Comparison of ENCODE assay signal across 1 cellular context in the genomic region with DNA sequence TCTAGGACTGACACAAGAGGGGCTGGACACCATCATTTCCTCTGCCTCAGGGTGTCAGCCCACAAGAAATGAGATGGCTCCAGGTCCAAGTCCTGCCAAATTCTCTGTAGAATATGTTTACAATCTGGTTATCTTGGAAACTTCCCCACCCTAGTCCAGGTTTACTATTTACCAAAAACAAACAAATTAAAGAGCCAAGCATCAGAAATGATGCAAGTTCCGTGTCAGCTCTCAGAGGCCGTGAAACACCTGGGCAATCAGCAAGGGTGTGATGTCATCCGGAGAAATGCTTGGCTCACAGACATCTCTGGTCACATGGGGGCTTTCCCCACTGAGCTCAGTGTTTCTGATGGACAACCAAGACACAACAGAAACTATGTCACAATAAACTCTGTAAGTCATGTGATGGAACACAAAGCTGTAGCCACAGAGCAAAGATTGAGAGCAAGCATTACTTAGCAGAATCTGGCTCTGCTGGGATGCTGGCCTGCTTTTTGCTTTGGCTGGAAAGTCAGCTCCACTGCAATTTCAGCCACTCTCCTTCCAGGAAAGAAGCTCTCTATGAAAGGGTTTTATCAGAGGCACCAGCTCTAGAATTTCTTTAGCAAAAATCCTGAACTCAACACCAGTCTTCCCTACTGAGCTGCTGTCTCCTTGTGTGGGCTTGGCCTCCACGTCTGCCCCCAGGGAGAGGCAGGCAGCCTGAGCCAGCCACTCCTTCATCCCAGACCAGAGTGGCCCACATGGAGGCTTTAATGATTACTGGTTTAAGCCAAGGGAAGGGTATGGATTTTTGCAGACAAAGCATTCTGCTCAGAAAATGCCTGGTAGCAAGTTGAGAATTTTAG.
TF ChIP-seq lines count a peak whose summit lies in the region.

No MANE protein-coding gene starts in this region.

TF ChIP-seq in HEK293, 187 proteins besides CTCF, POLR2A, EP300 and RAD21 (continued from another document and continues in another):
- TF ChIP-seq, protein P1, sequence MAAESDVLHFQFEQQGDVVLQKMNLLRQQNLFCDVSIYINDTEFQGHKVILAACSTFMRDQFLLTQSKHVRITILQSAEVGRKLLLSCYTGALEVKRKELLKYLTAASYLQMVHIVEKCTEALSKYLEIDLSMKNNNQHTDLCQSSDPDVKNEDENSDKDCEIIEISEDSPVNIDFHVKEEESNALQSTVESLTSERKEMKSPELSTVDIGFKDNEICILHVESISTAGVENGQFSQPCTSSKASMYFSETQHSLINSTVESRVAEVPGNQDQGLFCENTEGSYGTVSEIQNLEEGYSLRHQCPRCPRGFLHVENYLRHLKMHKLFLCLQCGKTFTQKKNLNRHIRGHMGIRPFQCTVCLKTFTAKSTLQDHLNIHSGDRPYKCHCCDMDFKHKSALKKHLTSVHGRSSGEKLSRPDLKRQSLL (tag by site-specific recombination; IDR thresholded peaks at IDR 0.05): 0 out of 2 replicates have a peak, but pooled peaks have one; percentile 3
- TF ChIP-seq ZNF548 (tag by site-specific recombination; IDR thresholded peaks at IDR 0.05) (no peak), ZNF311 (tag by site-specific recombination; IDR thresholded peaks at IDR 0.05; ENCODE audit: borderline replicate concordance) (no peak), ZNF701 (tag by site-specific recombination; IDR thresholded peaks at IDR 0.05) (no peak), KLF7 (tag by site-specific recombination; IDR thresholded peaks at IDR 0.05; ENCODE audit: borderline replicate concordance) (no peak), ZSCAN5A (tag by site-specific recombination; IDR thresholded peaks at IDR 0.05) (no peak), ZNF140 (tag by site-specific recombination; IDR thresholded peaks at IDR 0.05) (no peak), GLIS2 (tag by site-specific recombination; IDR thresholded peaks at IDR 0.05) (peak; percentile 31), ZNF184 (tag by site-specific recombination; IDR thresholded peaks at IDR 0.05) (peak; percentile 81), TRIM28 (IDR thresholded peaks at IDR 0.05; ENCODE audit: borderline replicate concordance, low read length) (no peak; the same call in 1 of the 2 replicates), GLIS1 (tag by site-specific recombination; IDR thresholded peaks at IDR 0.05) (peak; percentile 77), RBAK (tag by site-specific recombination; IDR thresholded peaks at IDR 0.05) (no peak), GFI1B (tag by site-specific recombination; IDR thresholded peaks at IDR 0.05) (no peak), ZNF112 (tag by site-specific recombination; IDR thresholded peaks at IDR 0.05) (no peak), EGR2 (tag by site-specific recombination; IDR thresholded peaks at IDR 0.05; ENCODE audit: low read depth) (no peak), ZNF24 (tag by site-specific recombination; IDR thresholded peaks at IDR 0.05) (peak; percentile 94), ZNF660 (tag by site-specific recombination; IDR thresholded peaks at IDR 0.05) (peak; percentile 100), ZEB2 (tag by site-specific recombination; IDR thresholded peaks at IDR 0.05) (peak; percentile 94), ZNF544 (tag by site-specific recombination; IDR thresholded peaks at IDR 0.05) (no peak), ZNF518A (tag by site-specific recombination; conservative IDR thresholded peaks at IDR 0.05; ENCODE audit: low read depth) (peak; percentile 68), ZBTB17 (tag by site-specific recombination; IDR thresholded peaks at IDR 0.05) (peak; percentile 87), HOXC10 (CRISPR knock-in tag; IDR thresholded peaks at IDR 0.05) (no peak), IKZF3 (tag by site-specific recombination; IDR thresholded peaks at IDR 0.05) (peak; percentile 29; the same call in 1 of the 2 replicates), ZNF114 (tag by site-specific recombination; IDR thresholded peaks at IDR 0.05) (no peak), ZXDB (tag by site-specific recombination; IDR thresholded peaks at IDR 0.05) (peak; percentile 37; the same call in 1 of the 2 replicates), BCL11B (tag by site-specific recombination; IDR thresholded peaks at IDR 0.05; ENCODE audit: low read depth) (no peak), FEZF1 (tag by site-specific recombination; IDR thresholded peaks at IDR 0.05) (peak; percentile 31; the same call in 1 of the 2 replicates), ZNF2 (tag by site-specific recombination; IDR thresholded peaks at IDR 0.05) (peak; percentile 73; the same call in 1 of the 2 replicates), ZNF776 (tag by site-specific recombination; IDR thresholded peaks at IDR 0.05; ENCODE audit: borderline replicate concordance) (no peak), OVOL3 (tag by site-specific recombination; IDR thresholded peaks at IDR 0.05) (no peak), ZNF791 (tag by site-specific recombination; IDR thresholded peaks at IDR 0.05) (no peak), KLF16 (tag by site-specific recombination; IDR thresholded peaks at IDR 0.05) (no peak), ZNF391 (tag by site-specific recombination; IDR thresholded peaks at IDR 0.05; ENCODE audit: borderline replicate concordance, low read depth) (peak; percentile 69; the same call in 1 of the 2 replicates), ZNF157 (tag by site-specific recombination; IDR thresholded peaks at IDR 0.05) (no peak)
- TF ChIP-seq, protein P2, sequence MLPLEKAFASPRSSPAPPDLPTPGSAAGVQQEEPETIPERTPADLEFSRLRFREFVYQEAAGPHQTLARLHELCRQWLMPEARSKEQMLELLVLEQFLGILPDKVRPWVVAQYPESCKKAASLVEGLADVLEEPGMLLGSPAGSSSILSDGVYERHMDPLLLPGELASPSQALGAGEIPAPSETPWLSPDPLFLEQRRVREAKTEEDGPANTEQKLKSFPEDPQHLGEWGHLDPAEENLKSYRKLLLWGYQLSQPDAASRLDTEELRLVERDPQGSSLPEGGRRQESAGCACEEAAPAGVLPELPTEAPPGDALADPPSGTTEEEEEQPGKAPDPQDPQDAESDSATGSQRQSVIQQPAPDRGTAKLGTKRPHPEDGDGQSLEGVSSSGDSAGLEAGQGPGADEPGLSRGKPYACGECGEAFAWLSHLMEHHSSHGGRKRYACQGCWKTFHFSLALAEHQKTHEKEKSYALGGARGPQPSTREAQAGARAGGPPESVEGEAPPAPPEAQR (tag by site-specific recombination; IDR thresholded peaks at IDR 0.05): peak; percentile 87; the same call in 1 of the 2 replicates
- TF ChIP-seq, protein P3, sequence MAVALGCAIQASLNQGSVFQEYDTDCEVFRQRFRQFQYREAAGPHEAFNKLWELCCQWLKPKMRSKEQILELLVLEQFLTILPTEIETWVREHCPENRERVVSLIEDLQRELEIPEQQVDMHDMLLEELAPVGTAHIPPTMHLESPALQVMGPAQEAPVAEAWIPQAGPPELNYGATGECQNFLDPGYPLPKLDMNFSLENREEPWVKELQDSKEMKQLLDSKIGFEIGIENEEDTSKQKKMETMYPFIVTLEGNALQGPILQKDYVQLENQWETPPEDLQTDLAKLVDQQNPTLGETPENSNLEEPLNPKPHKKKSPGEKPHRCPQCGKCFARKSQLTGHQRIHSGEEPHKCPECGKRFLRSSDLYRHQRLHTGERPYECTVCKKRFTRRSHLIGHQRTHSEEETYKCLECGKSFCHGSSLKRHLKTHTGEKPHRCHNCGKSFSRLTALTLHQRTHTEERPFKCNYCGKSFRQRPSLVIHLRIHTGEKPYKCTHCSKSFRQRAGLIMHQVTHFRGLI (tag by site-specific recombination; IDR thresholded peaks at IDR 0.05): peak; percentile 65; the same call in 1 of the 2 replicates
- TF ChIP-seq, protein P4, sequence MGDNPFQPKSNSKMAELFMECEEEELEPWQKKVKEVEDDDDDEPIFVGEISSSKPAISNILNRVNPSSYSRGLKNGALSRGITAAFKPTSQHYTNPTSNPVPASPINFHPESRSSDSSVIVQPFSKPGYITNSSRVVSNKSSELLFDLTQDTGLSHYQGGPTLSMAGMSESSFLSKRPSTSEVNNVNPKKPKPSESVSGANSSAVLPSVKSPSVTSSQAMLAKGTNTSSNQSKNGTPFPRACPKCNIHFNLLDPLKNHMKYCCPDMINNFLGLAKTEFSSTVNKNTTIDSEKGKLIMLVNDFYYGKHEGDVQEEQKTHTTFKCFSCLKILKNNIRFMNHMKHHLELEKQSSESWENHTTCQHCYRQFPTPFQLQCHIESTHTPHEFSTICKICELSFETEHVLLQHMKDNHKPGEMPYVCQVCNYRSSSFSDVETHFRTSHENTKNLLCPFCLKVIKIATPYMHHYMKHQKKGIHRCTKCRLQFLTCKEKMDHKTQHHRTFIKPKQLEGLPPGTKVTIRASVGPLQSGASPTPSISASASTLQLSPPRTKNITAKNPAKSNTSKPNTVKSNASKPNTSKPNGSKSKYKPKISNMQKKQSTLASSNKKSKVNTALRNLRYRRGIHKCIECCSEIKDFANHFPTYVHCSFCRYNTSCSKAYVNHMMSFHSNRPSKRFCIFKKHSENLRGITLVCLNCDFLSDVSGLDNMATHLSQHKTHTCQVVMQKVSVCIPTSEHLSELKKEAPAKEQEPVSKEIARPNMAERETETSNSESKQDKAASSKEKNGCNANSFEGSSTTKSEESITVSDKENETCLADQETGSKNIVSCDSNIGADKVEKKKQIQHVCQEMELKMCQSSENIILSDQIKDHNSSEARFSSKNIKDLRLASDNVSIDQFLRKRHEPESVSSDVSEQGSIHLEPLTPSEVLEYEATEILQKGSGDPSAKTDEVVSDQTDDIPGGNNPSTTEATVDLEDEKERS (tag by site-specific recombination; IDR thresholded peaks at IDR 0.05): no peak
